Comparison of ENCODE assay signal across 10 cellular contexts in genomic region chr11:132125855-132126841, GRCh38.
A peak's percentile ranks its signal among the peaks of the same experiment; 100 is the strongest.
DNase-seq lines count a peak whose midpoint lies in the region; ATAC-seq and TF ChIP-seq lines count a peak whose summit lies in the region.
"Had no signal": no experiment of that assay in that cellular context is flagged by ENCODE, and none has a peak within 500 bp of the region (broad histone marks: within the 10 kb centered on the region; RNA-seq: fewer than 3 reads in every experiment).

No MANE protein-coding gene starts in this region.

- no peaks in the 10 kb centered on the region for H3K4me1 ChIP-seq in DND-41 (ENCODE audit: insufficient read depth, low read length)
- H3K4me1 ChIP-seq in tibial artery = peaks cover 0 to 22% (median 14%) of the 10 kb centered on the region in 4 donors

- no peak overlapping the region for H2AFZ ChIP-seq in DND-41 (ENCODE audit: low read depth, low read length)

- H3K79me2 ChIP-seq in DND-41 (ENCODE audit: insufficient read depth, low read length) = no peaks in the 10 kb centered on the region

- no peaks in the 10 kb centered on the region for H3K9me3 Mint-ChIP-seq in activated T-helper 17 cell treated with anti-CD3 and anti-CD28 coated beads, Interleukin-2, amount 50 U/mL, for 72 hours
- H3K9me3 Mint-ChIP-seq: activated naive CD4-positive, alpha-beta T cell treated with anti-CD3 and anti-CD28 coated beads, Interleukin-2, amount 50 U/mL, for 24 hours had no signal

- H4K20me1 ChIP-seq in DND-41 (ENCODE audit: insufficient read depth, low read length) = no peaks in the 10 kb centered on the region

- intact Hi-C loops in tibial artery (cut with DNase I; ENCODE audit: low total_unique reads) = no loop called here

- TF ChIP-seq CTCF in DND-41 (IDR thresholded peaks at IDR 0.05; ENCODE audit: borderline replicate concordance, extremely low read depth, low read length, poor library complexity, severe bottlenecking) (no peak), tibial artery (IDR thresholded peaks at IDR 0.05) (no peak)

- peak; percentile 29 for DNase-seq in DND-41
- peak; percentile 21 for DNase-seq in HT1080 (ENCODE audit: low read depth)
- DNase-seq in tibial artery = no peak

- no peak overlapping the region for H3K27ac Mint-ChIP-seq in activated T-helper 17 cell treated with anti-CD3 and anti-CD28 coated beads, Interleukin-2, amount 50 U/mL, for 72 hours
- H3K27ac Mint-ChIP-seq: activated naive CD4-positive, alpha-beta T cell treated with anti-CD3 and anti-CD28 coated beads, Interleukin-2, amount 50 U/mL, for 24 hours had no signal

- H3K27ac ChIP-seq in DND-41 (ENCODE audit: low read length) = no peak overlapping the region
- peak overlapping the region in 1 of 2 donors; percentile 41 for H3K27ac ChIP-seq in tibial artery

- H3K36me3 Mint-ChIP-seq in activated T-helper 17 cell treated with anti-CD3 and anti-CD28 coated beads, Interleukin-2, amount 50 U/mL, for 72 hours (ENCODE audit: low read depth) = no peaks in the 10 kb centered on the region
- H3K36me3 Mint-ChIP-seq: activated naive CD4-positive, alpha-beta T cell treated with anti-CD3 and anti-CD28 coated beads, Interleukin-2, amount 50 U/mL, for 24 hours had no signal

- H3K27me3 ChIP-seq in DND-41 (ENCODE audit: insufficient read depth, low read length, poor library complexity) = no peaks in the 10 kb centered on the region
- H3K27me3 ChIP-seq in tibial artery = peaks cover 0 to 6% of the 10 kb centered on the region in 2 donors

- H3K36me3 ChIP-seq in DND-41 (ENCODE audit: insufficient read depth, low read length) (no peaks in the 10 kb centered on the region), tibial artery (no peaks in the 10 kb centered on the region)

- no peak overlapping the region for H3K9ac ChIP-seq in DND-41 (ENCODE audit: low read depth, low read length)

- no peaks in the 10 kb centered on the region for H3K4me1 Mint-ChIP-seq in activated T-helper 17 cell treated with anti-CD3 and anti-CD28 coated beads, Interleukin-2, amount 50 U/mL, for 72 hours
- H3K4me1 Mint-ChIP-seq: activated naive CD4-positive, alpha-beta T cell treated with anti-CD3 and anti-CD28 coated beads, Interleukin-2, amount 50 U/mL, for 24 hours had no signal

- H3K4me3 Mint-ChIP-seq in activated T-helper 17 cell treated with anti-CD3 and anti-CD28 coated beads, Interleukin-2, amount 50 U/mL, for 72 hours = no peak overlapping the region
- H3K4me3 Mint-ChIP-seq: activated naive CD4-positive, alpha-beta T cell treated with anti-CD3 and anti-CD28 coated beads, Interleukin-2, amount 50 U/mL, for 24 hours had no signal

- no peaks in the 10 kb centered on the region for H3K27me3 Mint-ChIP-seq in activated T-helper 17 cell treated with anti-CD3 and anti-CD28 coated beads, Interleukin-2, amount 50 U/mL, for 72 hours

- H3K9me3 ChIP-seq in DND-41 (ENCODE audit: insufficient read depth, low read length, severe bottlenecking) = no peaks in the 10 kb centered on the region
- no peaks in the 10 kb centered on the region for H3K9me3 ChIP-seq in iPS-18c (ENCODE audit: control insufficient read depth, insufficient read depth, low read length)
- H3K9me3 ChIP-seq in tibial artery = no peaks in the 10 kb centered on the region

- peak overlapping the region; percentile 9; the same call in 1 of the 2 replicates for H3K4me2 ChIP-seq in DND-41 (ENCODE audit: insufficient read depth, low read length)

- peak; percentile 72 for ATAC-seq in DND-41 (ENCODE audit: insufficient read depth, low read depth)
- peak; percentile 49 for ATAC-seq in activated T-helper 17 cell treated with anti-CD3 and anti-CD28 coated beads, Interleukin-2, amount 50 U/mL, for 72 hours (replicated peaks)
- no peak for ATAC-seq in GM21381 (IDR thresholded peaks at IDR 0.05; ENCODE audit: unreplicated experiment)
- no peak for ATAC-seq in GM19023 (IDR thresholded peaks at IDR 0.05; ENCODE audit: unreplicated experiment)
- ATAC-seq in HG03095 (IDR thresholded peaks at IDR 0.05; ENCODE audit: unreplicated experiment) = no peak
- ATAC-seq: HCT116 had no signal

- H3K4me3 ChIP-seq in DND-41 (ENCODE audit: low read depth in 1 of 2, low read length in 2 of 2) (no peak overlapping the region), iPS-18c (ENCODE audit: insufficient read depth, low read depth, low read length) (peak overlapping the region; percentile 21), tibial artery (peak overlapping the region; percentile 30 to 45)

Comparison
In these comparisons a context has a peak if more than half of its experiments do, and no peak if none do; other contexts are left out.
1. ATAC-seq: peak in DND-41 (single experiment) and activated T-helper 17 cell treated with anti-CD3 and anti-CD28 coated beads, Interleukin-2, amount 50 U/mL, for 72 hours (single experiment); none in GM21381 (single experiment), GM19023 (single experiment) and HG03095 (single experiment).
2. DNase-seq: peak in DND-41 (single experiment) and HT1080 (single experiment); none in tibial artery (0 of 2).
3. H3K4me3 ChIP-seq: peak in iPS-18c (single experiment) and tibial artery (2 of 2); none in DND-41 (0 of 2).